In the genomic region with DNA sequence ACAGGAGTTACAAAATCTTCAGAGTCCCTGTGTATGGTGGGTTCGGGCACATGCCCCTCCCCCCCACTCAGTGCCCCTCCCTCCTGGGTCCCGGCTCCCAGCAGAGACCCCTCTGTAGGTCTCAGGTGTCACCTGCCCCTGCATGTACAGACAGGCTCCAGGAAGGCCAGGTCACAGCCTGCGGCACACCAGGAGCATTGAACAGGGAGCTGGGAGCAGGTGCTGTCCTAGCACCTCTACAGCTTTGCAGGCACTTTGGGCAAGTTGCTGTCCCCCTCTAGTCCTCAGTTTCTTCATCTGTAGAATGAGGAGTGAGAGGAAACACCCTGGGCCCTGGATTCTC, we compare ENCODE assay signal across 21 cellular contexts.
DNase-seq lines count a peak whose midpoint lies in the region; ATAC-seq and TF ChIP-seq lines count a peak whose summit lies in the region.
"Had no signal": no experiment of that assay in that cellular context is flagged by ENCODE, and none has a peak within 500 bp of the region (broad histone marks: within the 10 kb centered on the region; RNA-seq: fewer than 3 reads in every experiment).

No MANE protein-coding gene starts in this region.

- no peaks in the 10 kb centered on the region for H3K9me2 ChIP-seq in GM23338 (ENCODE audit: insufficient read depth)

- peak; percentile 17 for DNase-seq in activated CD8-positive, alpha-beta memory T cell treated with anti-CD3 and anti-CD28 coated beads, Interleukin-2, amount 50 U/mL, for 48 hours
- DNase-seq in activated CD8-positive, alpha-beta memory T cell treated with anti-CD3 and anti-CD28 coated beads for 24 hours: no peak
- DNase-seq in GM23338 (ENCODE audit: low spot score) (no peak), WTC11 (ENCODE audit: low spot score) (no peak), omental fat pad (ENCODE audit: low spot score) (peak; percentile 4), medulla oblongata (ENCODE audit: extremely low spot score) (no peak)
- DNase-seq: C1 segment of cervical spinal cord; CD4-positive, alpha-beta memory T cell; COR-L47; GM23248; HCEC 1CT; KG1; MG63; NCI-H1105 treated with DMSO at 0.1 percent for 48 hours; NCI-H1694; NCI-H2029 treated with DMSO at 0.1 percent for 48 hours; NCI-H524 treated with DMSO at 0.1 percent for 48 hours; NCI-H774 had no signal

- H3K9me3 Mint-ChIP-seq in GM23338: no peaks in the 10 kb centered on the region
- H3K9me3 Mint-ChIP-seq in WTC11: no peaks in the 10 kb centered on the region
- H3K9me3 Mint-ChIP-seq: CD4-positive, alpha-beta memory T cell had no signal

- TF ChIP-seq CTCF in GM23338 (conservative IDR thresholded peaks at IDR 0.05; ENCODE audit: low read depth in 2 of 2) (no peak), WTC11 (IDR thresholded peaks at IDR 0.05) (no peak), omental fat pad (IDR thresholded peaks at IDR 0.05) (no peak)

- H3K4me1 ChIP-seq in GM23338 (ENCODE audit: insufficient read depth): no peaks in the 10 kb centered on the region

- no peaks in the 10 kb centered on the region for H3K27me3 ChIP-seq in GM23338 (ENCODE audit: insufficient read depth)
- H3K27me3 ChIP-seq: MG63, SJSA1 had no signal

- no peaks in the 10 kb centered on the region for H3K79me2 ChIP-seq in GM23338 (replicated peaks; ENCODE audit: insufficient read depth)

- H4K20me1 ChIP-seq in GM23338 (replicated peaks; ENCODE audit: insufficient read depth): no peaks in the 10 kb centered on the region

- H3K27ac Mint-ChIP-seq in GM23338 (no peak overlapping the region), WTC11 (no peak overlapping the region)
- H3K27ac Mint-ChIP-seq: CD4-positive, alpha-beta memory T cell had no signal

- H3K4me2 ChIP-seq in GM23338: no peak overlapping the region

- no peaks in the 10 kb centered on the region; the same call in 2 of the 3 replicates for H3K4me1 Mint-ChIP-seq in GM23338
- no peaks in the 10 kb centered on the region for H3K4me1 Mint-ChIP-seq in WTC11

- H3K4me3 ChIP-seq in GM23338: no peak overlapping the region
- H3K4me3 ChIP-seq: GM23248, MG63, SJSA1 had no signal

- POLR2A ChIA-PET in WTC11 (lab: Charles Lee): no interaction called here

- H2AFZ ChIP-seq in GM23338: peak overlapping the region; percentile 56; the same call in 1 of the 2 replicates
- H2AFZ ChIP-seq: GM23248 had no signal

- H3K27me3 Mint-ChIP-seq in GM23338 (ENCODE audit: insufficient read depth, low read depth, poor library complexity) (peaks cover 9% of the 10 kb centered on the region), WTC11 (ENCODE audit: low read depth) (no peaks in the 10 kb centered on the region; the same call in 1 of the 2 replicates)

- no peak overlapping the region for H3K27ac ChIP-seq in GM23338 (ENCODE audit: low read depth)
- H3K27ac ChIP-seq: GM23248, SJSA1 had no signal

- H3K36me3 Mint-ChIP-seq in GM23338 (ENCODE audit: low read depth): no peaks in the 10 kb centered on the region
- no peaks in the 10 kb centered on the region for H3K36me3 Mint-ChIP-seq in WTC11
- H3K36me3 Mint-ChIP-seq: CD4-positive, alpha-beta memory T cell had no signal

- CTCF ChIA-PET in WTC11 (lab: Charles Lee): interaction anchor here (0.9 to 3.0 kb wide), 9 partner anchors 10 to 585 kb away, joined by 3 to 15 read pairs (median 4); no protein-coding TSS in a partner anchor

- no peaks in the 10 kb centered on the region for H3K36me3 ChIP-seq in GM23338 (ENCODE audit: insufficient read depth)
- H3K36me3 ChIP-seq: MG63, SJSA1 had no signal

- ATAC-seq in GM23338: peak; percentile 43; the same call in 2 of the 3 replicates
- peak; percentile 26; the same call in 1 of the 2 replicates for ATAC-seq in WTC11
- ATAC-seq in omental fat pad (ENCODE audit: low FRiP score): no peak
- no peak for ATAC-seq in GM18861 (IDR thresholded peaks at IDR 0.05; ENCODE audit: unreplicated experiment)
- ATAC-seq: Right ventricle myocardium inferior had no signal

- H3F3A ChIP-seq in GM23338 (replicated peaks; ENCODE audit: low read depth): no peaks in the 10 kb centered on the region

- H3K4me3 Mint-ChIP-seq in GM23338: no peak overlapping the region
- H3K4me3 Mint-ChIP-seq in WTC11: no peak overlapping the region
- H3K4me3 Mint-ChIP-seq: CD4-positive, alpha-beta memory T cell had no signal

TF ChIP-seq in GM23338, 12 proteins besides CTCF, POLR2A, EP300 and RAD21 (continues in another document):
- no peak for TF ChIP-seq JUNB (IDR thresholded peaks at IDR 0.05; ENCODE audit: unreplicated experiment)
- TF ChIP-seq EZH2phosphoT487 (IDR thresholded peaks at IDR 0.05; ENCODE audit: unreplicated experiment): no peak
- TF ChIP-seq EZH2 (IDR thresholded peaks at IDR 0.05; ENCODE audit: low read depth, unreplicated experiment): no peak
- no peak for TF ChIP-seq ZNF114 (CRISPR knock-in tag; IDR thresholded peaks at IDR 0.05)
- TF ChIP-seq, protein P1, sequence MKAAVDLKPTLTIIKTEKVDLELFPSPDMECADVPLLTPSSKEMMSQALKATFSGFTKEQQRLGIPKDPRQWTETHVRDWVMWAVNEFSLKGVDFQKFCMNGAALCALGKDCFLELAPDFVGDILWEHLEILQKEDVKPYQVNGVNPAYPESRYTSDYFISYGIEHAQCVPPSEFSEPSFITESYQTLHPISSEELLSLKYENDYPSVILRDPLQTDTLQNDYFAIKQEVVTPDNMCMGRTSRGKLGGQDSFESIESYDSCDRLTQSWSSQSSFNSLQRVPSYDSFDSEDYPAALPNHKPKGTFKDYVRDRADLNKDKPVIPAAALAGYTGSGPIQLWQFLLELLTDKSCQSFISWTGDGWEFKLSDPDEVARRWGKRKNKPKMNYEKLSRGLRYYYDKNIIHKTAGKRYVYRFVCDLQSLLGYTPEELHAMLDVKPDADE (IDR thresholded peaks at IDR 0.05): no peak
- TF ChIP-seq, protein P2, sequence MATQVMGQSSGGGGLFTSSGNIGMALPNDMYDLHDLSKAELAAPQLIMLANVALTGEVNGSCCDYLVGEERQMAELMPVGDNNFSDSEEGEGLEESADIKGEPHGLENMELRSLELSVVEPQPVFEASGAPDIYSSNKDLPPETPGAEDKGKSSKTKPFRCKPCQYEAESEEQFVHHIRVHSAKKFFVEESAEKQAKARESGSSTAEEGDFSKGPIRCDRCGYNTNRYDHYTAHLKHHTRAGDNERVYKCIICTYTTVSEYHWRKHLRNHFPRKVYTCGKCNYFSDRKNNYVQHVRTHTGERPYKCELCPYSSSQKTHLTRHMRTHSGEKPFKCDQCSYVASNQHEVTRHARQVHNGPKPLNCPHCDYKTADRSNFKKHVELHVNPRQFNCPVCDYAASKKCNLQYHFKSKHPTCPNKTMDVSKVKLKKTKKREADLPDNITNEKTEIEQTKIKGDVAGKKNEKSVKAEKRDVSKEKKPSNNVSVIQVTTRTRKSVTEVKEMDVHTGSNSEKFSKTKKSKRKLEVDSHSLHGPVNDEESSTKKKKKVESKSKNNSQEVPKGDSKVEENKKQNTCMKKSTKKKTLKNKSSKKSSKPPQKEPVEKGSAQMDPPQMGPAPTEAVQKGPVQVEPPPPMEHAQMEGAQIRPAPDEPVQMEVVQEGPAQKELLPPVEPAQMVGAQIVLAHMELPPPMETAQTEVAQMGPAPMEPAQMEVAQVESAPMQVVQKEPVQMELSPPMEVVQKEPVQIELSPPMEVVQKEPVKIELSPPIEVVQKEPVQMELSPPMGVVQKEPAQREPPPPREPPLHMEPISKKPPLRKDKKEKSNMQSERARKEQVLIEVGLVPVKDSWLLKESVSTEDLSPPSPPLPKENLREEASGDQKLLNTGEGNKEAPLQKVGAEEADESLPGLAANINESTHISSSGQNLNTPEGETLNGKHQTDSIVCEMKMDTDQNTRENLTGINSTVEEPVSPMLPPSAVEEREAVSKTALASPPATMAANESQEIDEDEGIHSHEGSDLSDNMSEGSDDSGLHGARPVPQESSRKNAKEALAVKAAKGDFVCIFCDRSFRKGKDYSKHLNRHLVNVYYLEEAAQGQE (IDR thresholded peaks at IDR 0.05; ENCODE audit: unreplicated experiment): no peak

TF ChIP-seq in WTC11, 78 proteins besides CTCF, POLR2A, EP300 and RAD21 (continues in another document):
- TF ChIP-seq FOXK1 (CRISPR knock-in tag; IDR thresholded peaks at IDR 0.05): no peak
- TF ChIP-seq, protein P3, sequence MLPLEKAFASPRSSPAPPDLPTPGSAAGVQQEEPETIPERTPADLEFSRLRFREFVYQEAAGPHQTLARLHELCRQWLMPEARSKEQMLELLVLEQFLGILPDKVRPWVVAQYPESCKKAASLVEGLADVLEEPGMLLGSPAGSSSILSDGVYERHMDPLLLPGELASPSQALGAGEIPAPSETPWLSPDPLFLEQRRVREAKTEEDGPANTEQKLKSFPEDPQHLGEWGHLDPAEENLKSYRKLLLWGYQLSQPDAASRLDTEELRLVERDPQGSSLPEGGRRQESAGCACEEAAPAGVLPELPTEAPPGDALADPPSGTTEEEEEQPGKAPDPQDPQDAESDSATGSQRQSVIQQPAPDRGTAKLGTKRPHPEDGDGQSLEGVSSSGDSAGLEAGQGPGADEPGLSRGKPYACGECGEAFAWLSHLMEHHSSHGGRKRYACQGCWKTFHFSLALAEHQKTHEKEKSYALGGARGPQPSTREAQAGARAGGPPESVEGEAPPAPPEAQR (CRISPR knock-in tag; IDR thresholded peaks at IDR 0.05): no peak
- TF ChIP-seq JUN (CRISPR knock-in tag; IDR thresholded peaks at IDR 0.05): no peak
- no peak for TF ChIP-seq ATF1 (CRISPR knock-in tag; IDR thresholded peaks at IDR 0.05)
- no peak for TF ChIP-seq FOXP1 (CRISPR knock-in tag; IDR thresholded peaks at IDR 0.05; ENCODE audit: borderline replicate concordance)
- TF ChIP-seq, protein P4, sequence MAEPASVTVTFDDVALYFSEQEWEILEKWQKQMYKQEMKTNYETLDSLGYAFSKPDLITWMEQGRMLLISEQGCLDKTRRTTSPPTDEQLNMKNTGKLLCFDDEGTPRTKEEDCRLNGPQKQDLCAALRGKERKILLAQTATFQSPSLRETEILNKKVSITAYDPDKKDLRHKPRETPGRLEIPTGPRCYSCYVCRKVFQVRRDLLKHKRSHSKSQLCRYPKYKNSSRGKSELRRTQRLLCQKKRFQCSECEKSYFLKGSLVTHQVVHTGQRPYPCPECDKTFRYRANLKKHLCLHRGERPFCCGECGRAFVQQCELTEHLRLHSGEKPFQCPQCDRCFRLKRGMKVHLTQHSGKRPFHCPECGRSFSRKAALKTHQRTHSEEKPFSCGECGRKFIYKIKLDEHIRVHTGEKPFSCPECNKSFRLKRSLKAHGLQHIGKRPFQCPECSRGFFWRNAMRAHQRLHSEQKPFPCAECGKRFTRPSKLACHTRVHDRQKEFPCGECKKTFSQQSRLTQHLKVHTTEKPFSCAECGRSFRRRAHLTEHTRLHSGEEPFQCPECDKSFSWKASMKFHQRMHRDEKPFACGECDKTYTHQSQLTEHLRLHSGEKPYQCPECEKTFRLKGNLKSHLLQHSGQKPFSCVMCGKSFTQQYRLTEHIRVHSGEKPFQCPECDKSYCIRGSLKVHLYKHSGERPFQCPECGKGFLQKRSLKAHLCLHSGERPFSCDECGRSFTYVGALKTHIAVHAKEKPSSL (CRISPR knock-in tag; conservative IDR thresholded peaks at IDR 0.05): no peak

Comparison
In these comparisons a context has a peak if more than half of its experiments do, and no peak if none do; other contexts are left out.
1. DNase-seq: peak in activated CD8-positive, alpha-beta memory T cell treated with anti-CD3 and anti-CD28 coated beads, Interleukin-2, amount 50 U/mL, for 48 hours (single experiment) and omental fat pad (single experiment); none in activated CD8-positive, alpha-beta memory T cell treated with anti-CD3 and anti-CD28 coated beads for 24 hours (single experiment), GM23338 (single experiment), WTC11 (single experiment) and medulla oblongata (single experiment).
2. ATAC-seq: peak in GM23338 (single experiment) and WTC11 (single experiment); none in omental fat pad (single experiment) and GM18861 (single experiment).